Comparison of ENCODE assay signal across 8 cellular contexts in the genomic region with DNA sequence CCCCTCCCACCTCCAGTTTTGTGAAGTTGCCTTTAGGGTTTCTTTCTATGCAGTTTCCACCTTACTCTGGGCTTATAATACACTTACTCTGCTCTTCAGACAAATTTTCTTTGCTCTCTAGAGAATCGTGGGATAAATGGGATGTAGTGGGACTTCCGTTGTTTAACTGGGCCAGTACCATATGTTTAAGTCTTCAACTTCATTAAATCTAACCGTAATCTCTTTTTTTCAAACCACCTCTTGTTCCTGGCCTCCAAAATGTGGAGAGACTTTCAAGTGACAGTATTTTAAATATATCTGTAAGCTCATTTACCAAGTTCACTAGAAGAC. TPM values are rescaled to one million over a fixed set of nuclear protein-coding genes. Genes with fewer than 3 reads are reported as not detected.
DNase-seq lines count a peak whose midpoint lies in the region; TF ChIP-seq lines count a peak whose summit lies in the region.

No MANE protein-coding gene starts in this region.

- intact Hi-C loops in PC-9 (cut with micrococcal nuclease; ENCODE audit: unreplicated experiment) (no loop called here), prostate gland (cut with DNase I) (loop anchor here (5.0 kb wide), 1 partner anchor 165 kb away; a partner anchor contains a TSS)

- DNase-seq in GM12865 (ENCODE audit: low read depth), result no peak
- no peak for DNase-seq in PC-9
- DNase-seq in prostate gland (ENCODE audit: low spot score), result no peak
- no peak for DNase-seq in RPMI8226
- no peak for DNase-seq in NCI-H774 (lab: John Stamatoyannopoulos, UW)
- no peak for DNase-seq in activated CD4-positive, alpha-beta T cell treated with anti-CD3 and anti-CD28 coated beads for 1 hour
- no peak for DNase-seq in stimulated activated CD4-positive, alpha-beta T cell treated with anti-CD3 and anti-CD28 coated beads, Interleukin-12 subunit alpha, Interleukin-12 subunit beta, amount 100 ng/mL, for 4 hours

- H3K79me2 ChIP-seq in PC-9 (ENCODE audit: low read depth), result peaks cover 55% of the 10 kb centered on the region

- 2 to 3% methylated on average over 3 of the region's 3 CpGs for WGBS in esophagus, 2 donors
- 1% methylated on average over 3 of the region's 3 CpGs for WGBS in prostate gland

- TF ChIP-seq CTCF in GM12865 (IDR thresholded peaks at IDR 0.05; ENCODE audit: insufficient read depth, low read depth, low read length, missing control alignments), result no peak
- TF ChIP-seq CTCF in PC-9 (conservative IDR thresholded peaks at IDR 0.05), result no peak
- TF ChIP-seq CTCF in prostate gland (IDR thresholded peaks at IDR 0.05), result no peak

- CTCF ChIA-PET in PC-9 (lab: Charles Lee), result no interaction called here

- H3K4me3 ChIP-seq in GM12865 (ENCODE audit: low read depth, low read length) (peak overlapping the region; percentile 70), PC-9 (peak overlapping the region; percentile 92), esophagus (ENCODE audit: low read depth in 1 of 2, low read length in 2 of 2) (peak overlapping the region; percentile 75 to 88), prostate gland (peak overlapping the region; percentile 91 to 94)

- H4K20me1 ChIP-seq in PC-9 (ENCODE audit: insufficient read depth), result peaks cover 34% of the 10 kb centered on the region

- TF ChIP-seq POLR2A in prostate gland (IDR thresholded peaks at IDR 0.05), result no peak

- peak overlapping the region; percentile 91 for H3K4me2 ChIP-seq in PC-9

- POLR2A ChIA-PET in PC-9 (lab: Charles Lee; ENCODE audit: unreplicated experiment), result no interaction called here

- H3K4me1 ChIP-seq in PC-9 (replicated peaks; ENCODE audit: insufficient read depth) (peaks cover 21% of the 10 kb centered on the region), esophagus (ENCODE audit: control insufficient read depth in 2 of 2, insufficient read depth in 2 of 2, low read length in 1 of 2) (no peaks in the 10 kb centered on the region), prostate gland (replicated peaks) (no peaks in the 10 kb centered on the region)

- H3K9me3 ChIP-seq in PC-9 (ENCODE audit: insufficient read depth, low read depth) (no peaks in the 10 kb centered on the region), esophagus (ENCODE audit: control insufficient read depth in 2 of 2, insufficient read depth in 1 of 2, low read depth in 1 of 2, low read length in 1 of 2) (no peaks in the 10 kb centered on the region), prostate gland (no peaks in the 10 kb centered on the region)

- H3K27ac ChIP-seq in PC-9 (peak overlapping the region; percentile 57), esophagus (ENCODE audit: low read depth in 2 of 2, low read length in 1 of 2) (no peak overlapping the region), prostate gland (peak overlapping the region; percentile 87 to 92)

- no TSS peak for BruUV-seq in PC-9 (replicated peaks; lab: Mats Ljungman, UMichigan)

- peaks cover 5% of the 10 kb centered on the region for H3K36me3 ChIP-seq in PC-9 (ENCODE audit: low read depth)
- no peaks in the 10 kb centered on the region for H3K36me3 ChIP-seq in esophagus (ENCODE audit: control insufficient read depth in 2 of 2, insufficient read depth in 2 of 2, low read length in 1 of 2)
- H3K36me3 ChIP-seq in prostate gland, result no peaks in the 10 kb centered on the region

- H2AFZ ChIP-seq in PC-9, result peak overlapping the region; percentile 62

- no peaks in the 10 kb centered on the region for H3K9me2 ChIP-seq in PC-9 (ENCODE audit: insufficient read depth)

- H3K27me3 ChIP-seq in PC-9 (ENCODE audit: insufficient read depth, low read depth) (no peaks in the 10 kb centered on the region), esophagus (ENCODE audit: control insufficient read depth in 1 of 2, insufficient read depth in 2 of 2, low read length in 2 of 2) (no peaks in the 10 kb centered on the region), prostate gland (replicated peaks; ENCODE audit: insufficient read depth) (no peaks in the 10 kb centered on the region)

- peaks cover 15% of the 10 kb centered on the region; the same call in 1 of the 2 replicates for H3F3A ChIP-seq in PC-9 (ENCODE audit: insufficient read depth, low read depth)

RNA-seq across cellular contexts. Expression of a gene that starts 23.9 kb away (rescaled TPM):
- total RNA-seq in PC-9 (2021), result 98.8 and 126 TPM in 2 replicates
- polyA plus RNA-seq in esophagus, result 10 to 100 TPM; 13.8 to 24.8 TPM
- 100 to 1,000 TPM in 1 of 2 donors, 10 to 100 TPM in 1; 59.4 to 117 TPM for total RNA-seq in prostate gland

Comparison
In these comparisons a context has a peak if more than half of its experiments do, and no peak if none do; other contexts are left out.
1. H3K27ac ChIP-seq: peak in PC-9 (single experiment) and prostate gland (2 of 2); none in esophagus (0 of 2).
2. Peak in every context shown above with its lines, with median percentiles within 50 percentile points of each other: H3K4me3 ChIP-seq.